In genomic region chr4:152620915-152621314, GRCh38 we compare ENCODE assay signal across 22 cellular contexts.
"Had no signal": no experiment of that assay in that cellular context is flagged by ENCODE, and none has a peak within 500 bp of the region (broad histone marks: within the 10 kb centered on the region; RNA-seq: fewer than 3 reads in every experiment).

No MANE protein-coding gene starts in this region.

- H3K4me3 ChIP-seq: coronary artery, lung, upper lobe of right lung had no signal

- H3K4me3 Mint-ChIP-seq: activated CD4-positive, alpha-beta T cell treated with anti-CD3 and anti-CD28 coated beads, Interleukin-2, amount 10 ng/mL, durations not matched to agents 24 days and 14 days; activated CD8-positive, alpha-beta T cell treated with anti-CD3 and anti-CD28 coated beads for 36 hours; activated naive CD4-positive, alpha-beta T cell treated with anti-CD3 and anti-CD28 coated beads for 36 hours; activated naive CD8-positive, alpha-beta T cell treated with anti-CD3 and anti-CD28 coated beads, Interleukin-2, amount 50 U/mL, for 24 hours; activated T-cell treated with anti-CD3 and anti-CD28 coated beads, Interleukin-2, amount 50 U/mL, for 24 hours; central memory CD8-positive, alpha-beta T cell; neural crest cell; stimulated activated naive B cell treated with anti-CD40 and anti-IgM and Interleukin-4, amounts not matched to agents 10 μg/mL and 1 μg/mL and 100 μg/mL, for 72 hours; T-helper 2 cell treated with Interferon-gamma antibody and Interleukin-4, amounts not matched to agents 5 μg/mL and 100 μg/mL, for 36 hours had no signal

- H3K4me1 Mint-ChIP-seq: activated CD4-positive, alpha-beta T cell treated with anti-CD3 and anti-CD28 coated beads, Interleukin-2, amount 10 ng/mL, durations not matched to agents 24 days and 14 days; activated naive CD8-positive, alpha-beta T cell treated with anti-CD3 and anti-CD28 coated beads, Interleukin-2, amount 50 U/mL, for 24 hours; central memory CD8-positive, alpha-beta T cell; neural crest cell had no signal

- FAIRE-seq: kidney had no signal

- DNase-seq: activated CD4-positive, alpha-beta T cell treated with anti-CD3 and anti-CD28 coated beads, Interleukin-2, amount 10 ng/mL, durations not matched to agents 24 days and 14 days; activated CD4-positive, CD25-positive, alpha-beta regulatory T cell; activated CD8-positive, alpha-beta T cell treated with anti-CD3 and anti-CD28 coated beads for 36 hours; activated naive CD4-positive, alpha-beta T cell treated with anti-CD3 and anti-CD28 coated beads for 36 hours; activated naive CD8-positive, alpha-beta T cell treated with anti-CD3 and anti-CD28 coated beads, Interleukin-2, amount 50 U/mL, for 24 hours; activated T-cell treated with anti-CD3 and anti-CD28 coated beads, Interleukin-2, amount 50 U/mL, for 24 hours; aorta; brain microvascular endothelial cell; effector CD4-positive, alpha-beta T cell; glutamatergic neuron; hypothalamus; kidney; stimulated activated naive B cell treated with anti-CD40 and anti-IgM and Interleukin-4, amounts not matched to agents 10 μg/mL and 1 μg/mL and 100 μg/mL, for 72 hours; upper lobe of right lung had no signal

- ATAC-seq: activated CD8-positive, alpha-beta T cell treated with anti-CD3 and anti-CD28 coated beads for 36 hours; activated naive CD8-positive, alpha-beta T cell treated with anti-CD3 and anti-CD28 coated beads, Interleukin-2, amount 50 U/mL, for 24 hours; foreskin keratinocyte; left lobe of liver; stimulated activated naive B cell treated with anti-CD40 and anti-IgM and Interleukin-4, amounts not matched to agents 10 μg/mL and 1 μg/mL and 100 μg/mL, for 72 hours; upper lobe of right lung had no signal

- H3K36me3 ChIP-seq: brain microvascular endothelial cell, upper lobe of right lung had no signal

- H3K9me3 Mint-ChIP-seq: activated CD4-positive, alpha-beta T cell treated with anti-CD3 and anti-CD28 coated beads, Interleukin-2, amount 10 ng/mL, durations not matched to agents 24 days and 14 days; activated CD8-positive, alpha-beta T cell treated with anti-CD3 and anti-CD28 coated beads for 36 hours; activated naive CD4-positive, alpha-beta T cell treated with anti-CD3 and anti-CD28 coated beads for 36 hours; activated naive CD8-positive, alpha-beta T cell treated with anti-CD3 and anti-CD28 coated beads, Interleukin-2, amount 50 U/mL, for 24 hours; activated T-cell treated with anti-CD3 and anti-CD28 coated beads, Interleukin-2, amount 50 U/mL, for 24 hours; central memory CD8-positive, alpha-beta T cell; neural crest cell; stimulated activated naive B cell treated with anti-CD40 and anti-IgM and Interleukin-4, amounts not matched to agents 10 μg/mL and 1 μg/mL and 100 μg/mL, for 72 hours; T-helper 2 cell treated with Interferon-gamma antibody and Interleukin-4, amounts not matched to agents 5 μg/mL and 100 μg/mL, for 36 hours had no signal

- H3K27me3 Mint-ChIP-seq: activated naive CD8-positive, alpha-beta T cell treated with anti-CD3 and anti-CD28 coated beads, Interleukin-2, amount 50 U/mL, for 24 hours; activated T-cell treated with anti-CD3 and anti-CD28 coated beads, Interleukin-2, amount 50 U/mL, for 24 hours; stimulated activated naive B cell treated with anti-CD40 and anti-IgM and Interleukin-4, amounts not matched to agents 10 μg/mL and 1 μg/mL and 100 μg/mL, for 72 hours had no signal

- H3K27me3 ChIP-seq: brain microvascular endothelial cell, foreskin keratinocyte, upper lobe of right lung had no signal

- H3K27ac Mint-ChIP-seq: activated CD4-positive, alpha-beta T cell treated with anti-CD3 and anti-CD28 coated beads, Interleukin-2, amount 10 ng/mL, durations not matched to agents 24 days and 14 days; activated CD8-positive, alpha-beta T cell treated with anti-CD3 and anti-CD28 coated beads for 36 hours; activated naive CD4-positive, alpha-beta T cell treated with anti-CD3 and anti-CD28 coated beads for 36 hours; activated naive CD8-positive, alpha-beta T cell treated with anti-CD3 and anti-CD28 coated beads, Interleukin-2, amount 50 U/mL, for 24 hours; activated T-cell treated with anti-CD3 and anti-CD28 coated beads, Interleukin-2, amount 50 U/mL, for 24 hours; progenitor cell of endocrine pancreas; stimulated activated naive B cell treated with anti-CD40 and anti-IgM and Interleukin-4, amounts not matched to agents 10 μg/mL and 1 μg/mL and 100 μg/mL, for 72 hours; T-helper 2 cell treated with Interferon-gamma antibody and Interleukin-4, amounts not matched to agents 5 μg/mL and 100 μg/mL, for 36 hours had no signal
